ENCODE assay signal across 10 cellular contexts in genomic region chr7:131249003-131249402, GRCh38.
DNase-seq lines count a peak whose midpoint lies in the region; TF ChIP-seq lines count a peak whose summit lies in the region.
"Had no signal": no experiment of that assay in that cellular context is flagged by ENCODE, and none has a peak within 500 bp of the region (broad histone marks: within the 10 kb centered on the region; RNA-seq: fewer than 3 reads in every experiment).

No MANE protein-coding gene starts in this region.

- H3K27me3 Mint-ChIP-seq in endodermal cell (ENCODE audit: insufficient read depth): no peaks in the 10 kb centered on the region

- no peaks in the 10 kb centered on the region for H3K27me3 ChIP-seq in A673 (replicated peaks; ENCODE audit: insufficient read depth, low read depth, low read length, poor library complexity)
- H3K27me3 ChIP-seq in endodermal cell (ENCODE audit: control insufficient read depth, insufficient read depth, low read length, poor library complexity, severe bottlenecking): no peaks in the 10 kb centered on the region
- H3K27me3 ChIP-seq in esophagus squamous epithelium: no peaks in the 10 kb centered on the region
- H3K27me3 ChIP-seq: Peyer's patch had no signal

- H3K4me1 ChIP-seq in A673 (ENCODE audit: insufficient read depth, low read length, poor library complexity, severe bottlenecking): no peaks in the 10 kb centered on the region
- no peaks in the 10 kb centered on the region for H3K4me1 ChIP-seq in endodermal cell (ENCODE audit: control insufficient read depth, insufficient read depth, low read length)
- no peaks in the 10 kb centered on the region for H3K4me1 ChIP-seq in OCI-LY7 (ENCODE audit: insufficient read depth, low read length, poor library complexity, severe bottlenecking)
- H3K4me1 ChIP-seq in esophagus squamous epithelium: peaks cover 0 to 6% (median 0%) of the 10 kb centered on the region in 3 donors

- WGBS in endodermal cell (ENCODE audit: insufficient coverage in 1 of 2, insufficient read length in 1 of 2), 2 experiments: 80 to 84% methylated on average over 1 of the region's 1 CpG
- 0 to 30% methylated on average over 1 of the region's 1 CpG for WGBS in esophagus squamous epithelium, 2 donors

- no peak overlapping the region for H2AFZ ChIP-seq in OCI-LY7 (ENCODE audit: low read length)

- H3K9me2 ChIP-seq in OCI-LY7 (ENCODE audit: insufficient read depth, low read length): no peaks in the 10 kb centered on the region

- CTCF ChIA-PET in A673 (lab: Charles Lee) (no interaction called here), OCI-LY7 (lab: Charles Lee; ENCODE audit: unreplicated experiment) (no interaction called here)

- TF ChIP-seq CTCF in A673 (conservative IDR thresholded peaks at IDR 0.05; ENCODE audit: low read depth, low read length): no peak
- TF ChIP-seq CTCF in endodermal cell (conservative IDR thresholded peaks at IDR 0.05): no peak
- TF ChIP-seq CTCF in OCI-LY7 (conservative IDR thresholded peaks at IDR 0.05; ENCODE audit: low read length): no peak
- no peak for TF ChIP-seq CTCF in esophagus squamous epithelium (IDR thresholded peaks at IDR 0.05)

- H3K9me3 ChIP-seq in A673 (ENCODE audit: low read depth, low read length, poor library complexity, severe bottlenecking): peaks cover 9% of the 10 kb centered on the region
- H3K9me3 ChIP-seq in endodermal cell (ENCODE audit: control insufficient read depth, low read length): peaks cover 7% of the 10 kb centered on the region
- H3K9me3 ChIP-seq in OCI-LY7 (ENCODE audit: low read length): no peaks in the 10 kb centered on the region
- peaks cover 0 to 10% (median 4%) of the 10 kb centered on the region in 3 donors for H3K9me3 ChIP-seq in esophagus squamous epithelium
- H3K9me3 ChIP-seq: Peyer's patch had no signal

- POLR2A ChIA-PET in A673 (lab: Charles Lee; ENCODE audit: low non-redundant PET) (no interaction called here), OCI-LY7 (lab: Charles Lee) (no interaction called here)

- H3K27ac Mint-ChIP-seq in endodermal cell: no peak overlapping the region
- H3K27ac Mint-ChIP-seq: activated T-helper 1 cell treated with anti-CD3 and anti-CD28 coated beads, Interleukin-12 subunit alpha, Interleukin-12 subunit beta, Interleukin-2, Interleukin-4 antibody, amounts not matched to agents 30 ng/mL and 10 ng/mL and 1 ng/mL, durations not matched to agents 14 hours and 24 hours and 36 hours had no signal

- no peaks in the 10 kb centered on the region for H3K4me1 Mint-ChIP-seq in endodermal cell

- no peaks in the 10 kb centered on the region for H4K20me1 ChIP-seq in OCI-LY7 (ENCODE audit: insufficient read depth, low read length)

- H3K4me3 ChIP-seq in A673 (ENCODE audit: low read depth, low read length, poor library complexity, severe bottlenecking) (no peak overlapping the region), endodermal cell (ENCODE audit: low read length) (no peak overlapping the region), OCI-LY7 (ENCODE audit: low read depth, low read length, poor library complexity, severe bottlenecking) (no peak overlapping the region), esophagus squamous epithelium (no peak overlapping the region)
- H3K4me3 ChIP-seq: Peyer's patch had no signal

- peak; percentile 17 for DNase-seq in A673 (ENCODE audit: low spot score)
- DNase-seq in LHCN-M2 (ENCODE audit: low read depth): peak; percentile 99
- peak; percentile 63 for DNase-seq in endodermal cell
- peak; percentile 25 for DNase-seq in medulla oblongata (ENCODE audit: extremely low spot score)
- DNase-seq in NCI-H146 treated with DMSO at 0.1 percent for 48 hours (lab: John Stamatoyannopoulos, UW; ENCODE audit: unreplicated experiment): no peak
- DNase-seq in OCI-LY7 (ENCODE audit: low spot score): no peak
- DNase-seq in effector CD8-positive, alpha-beta T cell (lab: John Stamatoyannopoulos, UW): no peak
- no peak for DNase-seq in esophagus squamous epithelium (lab: John Stamatoyannopoulos, UW)

- no peak overlapping the region for H3K27ac ChIP-seq in A673 (ENCODE audit: low read depth, low read length, poor library complexity, severe bottlenecking)
- H3K27ac ChIP-seq in endodermal cell (ENCODE audit: low read depth, low read length): no peak overlapping the region
- no peak overlapping the region for H3K27ac ChIP-seq in OCI-LY7 (ENCODE audit: low read depth, low read length, poor library complexity, severe bottlenecking)
- H3K27ac ChIP-seq in esophagus squamous epithelium: peak overlapping the region in 1 of 4 donors; percentile 31

- H3K36me3 Mint-ChIP-seq in endodermal cell (ENCODE audit: low read depth): no peaks in the 10 kb centered on the region

- H3K4me2 ChIP-seq in OCI-LY7 (ENCODE audit: low read length): no peak overlapping the region

- no peak for TF ChIP-seq POLR2A in esophagus squamous epithelium (IDR thresholded peaks at IDR 0.05)

- H3K9ac ChIP-seq in endodermal cell (ENCODE audit: extremely low read depth, low read length, poor library complexity, severe bottlenecking): no peak overlapping the region

- no peaks in the 10 kb centered on the region for H3K79me2 ChIP-seq in OCI-LY7 (ENCODE audit: insufficient read depth, low read depth, low read length)

- no TSS peak for BruUV-seq in A673 (replicated peaks; lab: Mats Ljungman, UMichigan)
- BruUV-seq in OCI-LY7 (replicated peaks; lab: Mats Ljungman, UMichigan): no TSS peak

- intact Hi-C loops in A673 (cut with micrococcal nuclease; ENCODE audit: unreplicated experiment): no loop called here
- intact Hi-C loops in OCI-LY7 (cut with micrococcal nuclease; ENCODE audit: unreplicated experiment): no loop called here
- intact Hi-C loops in esophagus squamous epithelium (cut with DNase I): no loop called here

- H3K36me3 ChIP-seq in A673 (ENCODE audit: insufficient read depth, low read length, poor library complexity, severe bottlenecking) (no peaks in the 10 kb centered on the region), endodermal cell (ENCODE audit: control insufficient read depth, insufficient read depth, low read length) (no peaks in the 10 kb centered on the region), OCI-LY7 (ENCODE audit: insufficient read depth, low read length) (no peaks in the 10 kb centered on the region), esophagus squamous epithelium (no peaks in the 10 kb centered on the region)
- H3K36me3 ChIP-seq: Peyer's patch had no signal

- no peak overlapping the region for H3K4me3 Mint-ChIP-seq in endodermal cell
- H3K4me3 Mint-ChIP-seq: activated T-helper 1 cell treated with anti-CD3 and anti-CD28 coated beads, Interleukin-12 subunit alpha, Interleukin-12 subunit beta, Interleukin-2, Interleukin-4 antibody, amounts not matched to agents 30 ng/mL and 10 ng/mL and 1 ng/mL, durations not matched to agents 14 hours and 24 hours and 36 hours had no signal

- peaks cover 14% of the 10 kb centered on the region for H3K9me3 Mint-ChIP-seq in endodermal cell

Comparison
In these comparisons a context has a peak if more than half of its experiments do, and no peak if none do; other contexts are left out.
1. DNase-seq: peak in A673 (single experiment), LHCN-M2 (single experiment), endodermal cell (single experiment) and medulla oblongata (single experiment); none in NCI-H146 treated with DMSO at 0.1 percent for 48 hours (single experiment), OCI-LY7 (single experiment), effector CD8-positive, alpha-beta T cell (single experiment) and esophagus squamous epithelium (single experiment).